21 cellular contexts compared by ENCODE assay signal in the genomic region with DNA sequence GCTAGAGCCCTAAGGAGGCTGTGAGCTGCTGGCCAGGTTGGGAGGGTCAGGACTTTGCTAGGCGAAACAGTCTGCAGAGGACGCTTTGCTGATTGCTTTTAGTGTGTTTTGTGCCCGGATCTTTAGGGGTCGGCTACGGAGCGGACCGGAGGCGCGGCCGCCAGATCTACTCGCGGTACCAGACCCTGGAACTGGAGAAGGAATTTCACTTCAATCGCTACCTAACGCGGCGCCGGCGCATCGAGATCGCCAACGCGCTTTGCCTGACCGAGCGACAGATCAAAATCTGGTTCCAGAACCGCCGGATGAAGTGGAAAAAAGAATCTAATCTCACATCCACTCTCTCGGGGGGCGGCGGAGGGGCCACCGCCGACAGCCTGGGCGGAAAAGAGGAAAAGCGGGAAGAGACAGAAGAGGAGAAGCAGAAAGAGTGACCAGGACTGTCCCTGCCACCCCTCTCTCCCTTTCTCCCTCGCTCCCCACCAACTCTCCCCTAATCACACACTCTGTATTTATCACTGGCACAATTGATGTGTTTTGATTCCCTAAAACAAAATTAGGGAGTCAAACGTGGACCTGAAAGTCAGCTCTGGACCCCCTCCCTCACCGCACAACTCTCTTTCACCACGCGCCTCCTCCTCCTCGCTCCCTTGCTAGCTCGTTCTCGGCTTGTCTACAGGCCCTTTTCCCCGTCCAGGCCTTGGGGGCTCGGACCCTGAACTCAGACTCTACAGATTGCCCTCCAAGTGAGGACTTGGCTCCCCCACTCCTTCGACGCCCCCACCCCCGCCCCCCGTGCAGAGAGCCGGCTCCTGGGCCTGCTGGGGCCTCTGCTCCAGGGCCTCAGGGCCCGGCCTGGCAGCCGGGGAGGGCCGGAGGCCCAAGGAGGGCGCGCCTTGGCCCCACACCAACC. TPM values are rescaled to one million over a fixed set of nuclear protein-coding genes. Genes with fewer than 3 reads are reported as not detected.
A peak's percentile ranks its signal among the peaks of the same experiment; 100 is the strongest.
DNase-seq lines count a peak whose midpoint lies in the region; ATAC-seq, FAIRE-seq and TF ChIP-seq lines count a peak whose summit lies in the region.
"Had no signal": no experiment of that assay in that cellular context is flagged by ENCODE, and none has a peak within 500 bp of the region (broad histone marks: within the 10 kb centered on the region; RNA-seq: fewer than 3 reads in every experiment).

No MANE protein-coding gene starts in this region.

- no peak overlapping the region for H3K4me2 ChIP-seq in GM12878 (ENCODE audit: control insufficient read depth, insufficient read depth)
- peak overlapping the region; percentile 36 for H3K4me2 ChIP-seq in mesendoderm (ENCODE audit: low read length)

- SMC1A ChIA-PET in GM12878 (lab: Charles Lee; ENCODE audit: uncharacterized antibody, unreplicated experiment), result interaction anchor here (0.6 to 3.9 kb wide), 4 partner anchors 23 to 176 kb away, joined by 3 to 30 read pairs (median 6); a partner anchor contains a TSS

- TF ChIP-seq POLR2A in GM12878 (IDR thresholded peaks at IDR 0.05; ENCODE audit: low read depth, low read length) (no peak), suprapubic skin (IDR thresholded peaks at IDR 0.05) (no peak)

- peak overlapping the region; percentile 34 for H3K56ac ChIP-seq in mesendoderm (ENCODE audit: low read length)

- POLR2A ChIA-PET in GM12878 (lab: Charles Lee), result interaction anchor here (1.5 kb wide), 1 partner anchor 12 kb away, joined by 5 read pairs; no protein-coding TSS in a partner anchor

- H2BK5ac ChIP-seq in mesendoderm (ENCODE audit: low read length), result no peak overlapping the region

- no peaks in the 10 kb centered on the region for H4K20me1 ChIP-seq in GM12878 (ENCODE audit: control insufficient read depth, insufficient read depth)

- no peak for FAIRE-seq in GM12878 (lab: Jason Lieb, UNC)
- FAIRE-seq: astrocyte, GM18507, RCC 7860 had no signal

- H3K79me2 ChIP-seq in GM12878 (ENCODE audit: control insufficient read depth, insufficient read depth, low read length) (no peaks in the 10 kb centered on the region), mesendoderm (ENCODE audit: control insufficient read depth, insufficient read depth, low read length) (no peaks in the 10 kb centered on the region)

- H3K27ac ChIP-seq in HUES6 (ENCODE audit: low read depth, low read length) (no peak overlapping the region; the same call in 1 of the 2 replicates), GM12878 (ENCODE audit: control insufficient read depth, insufficient read depth) (no peak overlapping the region), mesendoderm (ENCODE audit: low read depth, low read length) (no peak overlapping the region), suprapubic skin (peak overlapping the region; percentile 98)

- no TSS peak for BruUV-seq in GM12878 (replicated peaks; lab: Mats Ljungman, UMichigan)

- no peak overlapping the region for H2AFZ ChIP-seq in GM12878 (ENCODE audit: control insufficient read depth, low read depth, low read length)

- intact Hi-C loops in GM12878 (cut with micrococcal nuclease; ENCODE audit: unreplicated experiment), result no loop called here

- peaks cover 37% of the 10 kb centered on the region for H3K4me1 ChIP-seq in HUES6 (ENCODE audit: control insufficient read depth, insufficient read depth, low read length)
- peaks cover 14% of the 10 kb centered on the region for H3K4me1 ChIP-seq in GM12878 (ENCODE audit: control insufficient read depth, insufficient read depth, low read length)
- no peaks in the 10 kb centered on the region for H3K4me1 ChIP-seq in mesendoderm (ENCODE audit: control insufficient read depth, low read depth, low read length)
- peaks cover 81% of the 10 kb centered on the region for H3K4me1 ChIP-seq in suprapubic skin

- CTCF ChIA-PET in GM12878 (lab: Yijun Ruan, JAX), result interaction anchor here (3.3 to 13.4 kb wide), 7 partner anchors 23 to 178 kb away, joined by 14 to 343 read pairs (median 47); a partner anchor contains a TSS

- no peak for TF ChIP-seq CTCF in GM12878 (IDR thresholded peaks at IDR 0.05 in 2 of 3, conservative IDR thresholded peaks at IDR 0.05 in 1 of 3; ENCODE audit: control insufficient read depth in 2 of 3, extremely low read depth in 1 of 3, insufficient read depth in 1 of 3, low read depth in 3 of 3, low read length in 3 of 3)
- TF ChIP-seq CTCF in suprapubic skin (IDR thresholded peaks at IDR 0.05), result no peak

- no peak overlapping the region for H3K4ac ChIP-seq in mesendoderm (ENCODE audit: low read depth, low read length)

- DNase-seq in GM12878 (ENCODE audit: low read depth, low spot score) (no peak), mesendoderm (peak; percentile 49), suprapubic skin (ENCODE audit: low spot score in 2 of 2) (no peak), HuH-7 (ENCODE audit: low spot score) (no peak), NCI-H1694 treated with DMSO at 0.1 percent for 48 hours (lab: John Stamatoyannopoulos, UW) (no peak), inferior parietal cortex (ENCODE audit: extremely low spot score) (no peak)
- DNase-seq: activated CD4-positive, alpha-beta T cell treated with anti-CD3 and anti-CD28 coated beads for 36 hours; activated T-cell treated with anti-CD3 and anti-CD28 coated beads for 4 hours; dermis blood vessel endothelial cell; foreskin fibroblast; KG1; NCI-H146; NCI-H510A; stimulated activated CD4-positive, alpha-beta T cell treated with anti-CD3 and anti-CD28 coated beads, Interleukin-4, amount 100 ng/mL, for 1 hour had no signal

- H2AK5ac ChIP-seq in mesendoderm (ENCODE audit: low read length), result no peak overlapping the region

- in situ Hi-C loops in GM12878 (cut with MboI), result loop anchor here (10.0 kb wide), 2 partner anchors 165 to 335 kb away; a partner anchor contains a TSS

- peaks cover 100% of the 10 kb centered on the region for H3K27me3 ChIP-seq in HUES6 (ENCODE audit: control insufficient read depth, insufficient read depth, low read length)
- peaks cover 6 to 36% of the 10 kb centered on the region in 2 experiments for H3K27me3 ChIP-seq in GM12878 (replicated peaks in 1 of 2; ENCODE audit: control insufficient read depth in 2 of 2, insufficient read depth in 2 of 2, low read length in 1 of 2)
- H3K27me3 ChIP-seq in mesendoderm (ENCODE audit: insufficient read depth, low read length, poor library complexity), result peaks cover 86% of the 10 kb centered on the region
- peaks cover 46% of the 10 kb centered on the region for H3K27me3 ChIP-seq in suprapubic skin

- no peak for TF ChIP-seq RAD21 in GM12878 (IDR thresholded peaks at IDR 0.05; ENCODE audit: insufficient read depth, low read depth, low read length)

- H2BK120ac ChIP-seq in mesendoderm (ENCODE audit: low read depth, low read length), result no peak overlapping the region

- WGBS in GM12878 (ENCODE audit: insufficient coverage, insufficient replicate concordance, low lambda C conversion rate, missing lambda C conversion rate), result 38% methylated on average over 48 of the region's 53 CpGs
- no CpG with 5 or more reads among the region's 53 CpGs for WGBS in mesendoderm (ENCODE audit: extremely low coverage, insufficient coverage, low lambda C conversion rate)
- WGBS in suprapubic skin, result 56% methylated on average over 45 of the region's 53 CpGs

- no peak overlapping the region for H4K8ac ChIP-seq in mesendoderm (ENCODE audit: low read depth, low read length)

- no peak overlapping the region for H4K5ac ChIP-seq in mesendoderm (ENCODE audit: low read length)

- no peak overlapping the region for H3K23ac ChIP-seq in mesendoderm (ENCODE audit: low read length)

- H3K36me3 ChIP-seq in HUES6 (ENCODE audit: control insufficient read depth, insufficient read depth, low read length) (no peaks in the 10 kb centered on the region), GM12878 (ENCODE audit: control insufficient read depth in 2 of 2, insufficient read depth in 2 of 2, low read length in 1 of 2) (no peaks in the 10 kb centered on the region), mesendoderm (ENCODE audit: control insufficient read depth, insufficient read depth, low read length) (no peaks in the 10 kb centered on the region), suprapubic skin (no peaks in the 10 kb centered on the region)

- TF ChIP-seq EP300 in GM12878 (IDR thresholded peaks at IDR 0.05; ENCODE audit: borderline replicate concordance in 1 of 2, control insufficient read depth in 1 of 2, low read depth in 2 of 2, low read length in 2 of 2), result no peak
- TF ChIP-seq EP300 in suprapubic skin (IDR thresholded peaks at IDR 0.05), result no peak

- no peak overlapping the region for H2BK15ac ChIP-seq in mesendoderm (replicated peaks; ENCODE audit: low read depth)

- RAD21 ChIA-PET in GM12878 (lab: Charles Lee; ENCODE audit: unreplicated experiment), result interaction anchor here (1.9 to 12.6 kb wide), 2 partner anchors 22 to 161 kb away, joined by 5 to 222 read pairs; a partner anchor contains a TSS

- no peak for ATAC-seq in GM12878
- ATAC-seq: activated CD4-positive, alpha-beta T cell treated with anti-CD3 and anti-CD28 coated beads for 36 hours had no signal

- H3K9ac ChIP-seq in HUES6 (ENCODE audit: low read length) (peak overlapping the region; percentile 80), GM12878 (ENCODE audit: control insufficient read depth, insufficient read depth, low read length) (no peak overlapping the region), mesendoderm (ENCODE audit: low read length) (peak overlapping the region; percentile 19)

- H3K4me3 ChIP-seq in HUES6 (ENCODE audit: low read depth, low read length) (peak overlapping the region; percentile 40; the same call in 1 of the 2 replicates), GM12878 (no peak overlapping the region), mesendoderm (ENCODE audit: low read length) (no peak overlapping the region), suprapubic skin (peak overlapping the region; percentile 49)

- no peaks in the 10 kb centered on the region for H3K79me1 ChIP-seq in mesendoderm (ENCODE audit: low read length)

- H3K9me3 ChIP-seq in HUES6 (ENCODE audit: control insufficient read depth, insufficient read depth, low read depth, low read length) (no peaks in the 10 kb centered on the region), GM12878 (replicated peaks; ENCODE audit: control insufficient read depth, insufficient read depth, low read length) (no peaks in the 10 kb centered on the region), suprapubic skin (no peaks in the 10 kb centered on the region)

- H3K18ac ChIP-seq in mesendoderm (ENCODE audit: low read length), result no peak overlapping the region

RNA-seq across cellular contexts. Expression of a gene that starts 1.5 kb away (rescaled TPM):
- total RNA-seq in GM12878 (2013; cell fraction: nucleolus; rRNA removed), result 0.35 TPM in 1 of 2 replicates, not detected in the other
- total RNA-seq in GM12878 (2014; rRNA removed) (not detected in 2 replicates), GM12878 (2014; rRNA removed; fragmentation: Illumina TruSeq; extraction: Trizol) (0.09 TPM in 1 of 2 replicates, not detected in the other), GM12878 (2021) (0.27 and 0.38 TPM in 2 replicates), suprapubic skin (1 to 10 TPM in 3 of 4 donors, under 1 TPM in 1; 0.98 to 6.2 (median 2.4) TPM)
- not detected for polyA plus RNA-seq in GM12878 (2011; ENCODE audit: low read depth)
- polyA plus RNA-seq in GM12878 (2011; rRNA removed) (0.42 and 0.52 TPM in 2 replicates), GM12878 (2014; fragmentation: Illumina TruSeq; extraction: Trizol) (0.06 TPM in 1 of 2 replicates, not detected in the other), GM12878 (2014; fragmentation: Nextera tagmentation; extraction: Ambion mirVana) (under 1 TPM in 1 of 2 experiments, not detected in 1; 0.02 TPM), GM12878 (2014; rRNA removed) (0.55 TPM in 1 of 2 replicates, not detected in the other), GM12878 (2016; fragmentation: Nextera tagmentation; extraction: Ambion mirVana) (under 1 TPM in 1 of 2 experiments, not detected in 1; 0.54 TPM)
- 0.60 and 0.65 TPM in 2 replicates for polyA plus RNA-seq in GM12878 (2011; cell fraction: cytosol; rRNA removed)
- 0.57 and 0.76 TPM in 2 replicates for polyA plus RNA-seq in GM12878 (2011; cell fraction: nucleus; rRNA removed)
- 0.34 and 0.39 TPM in 2 replicates for polyA plus RNA-seq in GM12878 (2012)
- 0.31 and 0.73 TPM in 2 replicates for polyA minus RNA-seq in GM12878 (2011; rRNA and poly(A)+ RNA removed)
- polyA minus RNA-seq in GM12878 (2011; cell fraction: cytosol; rRNA and poly(A)+ RNA removed), result 0.52 TPM in 1 of 2 replicates, not detected in the other
- 0.36 and 0.48 TPM in 2 replicates for polyA minus RNA-seq in GM12878 (2011; cell fraction: nucleus; rRNA and poly(A)+ RNA removed)
- polyA plus RNA-seq in mesendoderm (2013, experiment 1 of 2), result 0.01 TPM
- 0.04 TPM for polyA plus RNA-seq in mesendoderm (2013, experiment 2 of 2)
- total RNA-seq: activated CD4-positive, alpha-beta T cell treated with anti-CD3 and anti-CD28 coated beads for 36 hours; astrocyte; pulmonary artery endothelial cell; T-helper 1 cell treated with Interleukin-12 subunit alpha and Interleukin-12 subunit beta and Interleukin-4 antibody, amounts not matched to agents 30 ng/mL and 1 ng/mL, for 36 hours had no signal

RNA-seq across cellular contexts. Expression of a gene that starts 3.1 kb away (rescaled TPM):
- not detected in 2 replicates for total RNA-seq in GM12878 (2013; cell fraction: nucleolus; rRNA removed)
- total RNA-seq in GM12878 (2014; rRNA removed) (not detected in 2 replicates), GM12878 (2014; rRNA removed; fragmentation: Illumina TruSeq; extraction: Trizol) (not detected in 2 replicates), GM12878 (2021) (not detected in 2 replicates), suprapubic skin (1 to 10 TPM in 1 of 4 donors, under 1 TPM in 2, not detected in 1; 0.26 to 3.5 (median 0.49) TPM)
- polyA plus RNA-seq in GM12878 (2011; ENCODE audit: low read depth), result not detected
- polyA plus RNA-seq in GM12878 (2011; rRNA removed) (0.11 TPM in 1 of 2 replicates, not detected in the other), GM12878 (2014; fragmentation: Illumina TruSeq; extraction: Trizol) (not detected in 2 replicates), GM12878 (2014; fragmentation: Nextera tagmentation; extraction: Ambion mirVana) (not detected), GM12878 (2014; rRNA removed) (not detected in 2 replicates), GM12878 (2016; fragmentation: Nextera tagmentation; extraction: Ambion mirVana) (not detected)
- 0.25 and 0.28 TPM in 2 replicates for polyA plus RNA-seq in GM12878 (2011; cell fraction: cytosol; rRNA removed)
- polyA plus RNA-seq in GM12878 (2011; cell fraction: nucleus; rRNA removed), result 0.09 and 0.12 TPM in 2 replicates
- not detected in 2 replicates for polyA plus RNA-seq in GM12878 (2012)
- polyA minus RNA-seq in GM12878 (2011; rRNA and poly(A)+ RNA removed), result not detected in 2 replicates
- not detected in 2 replicates for polyA minus RNA-seq in GM12878 (2011; cell fraction: cytosol; rRNA and poly(A)+ RNA removed)
- polyA minus RNA-seq in GM12878 (2011; cell fraction: nucleus; rRNA and poly(A)+ RNA removed), result not detected in 2 replicates
- polyA plus RNA-seq in mesendoderm (2013, experiment 1 of 2), result not detected
- not detected for polyA plus RNA-seq in mesendoderm (2013, experiment 2 of 2)
- total RNA-seq: activated CD4-positive, alpha-beta T cell treated with anti-CD3 and anti-CD28 coated beads for 36 hours; astrocyte; dermis blood vessel endothelial cell; H4; pulmonary artery endothelial cell; T-helper 1 cell treated with Interleukin-12 subunit alpha and Interleukin-12 subunit beta and Interleukin-4 antibody, amounts not matched to agents 30 ng/mL and 1 ng/mL, for 36 hours had no signal

RNA-seq across cellular contexts. Expression of a gene that starts 21.0 kb away (rescaled TPM):
- not detected in 2 replicates for total RNA-seq in GM12878 (2013; cell fraction: nucleolus; rRNA removed)
- total RNA-seq in GM12878 (2014; rRNA removed) (not detected in 2 replicates), GM12878 (2014; rRNA removed; fragmentation: Illumina TruSeq; extraction: Trizol) (not detected in 2 replicates), GM12878 (2021) (not detected in 2 replicates), suprapubic skin (1 to 10 TPM in 3 of 4 donors, under 1 TPM in 1; 0.23 to 8.4 (median 1.6) TPM)
- polyA plus RNA-seq in GM12878 (2011; ENCODE audit: low read depth), result not detected
- polyA plus RNA-seq in GM12878 (2011; rRNA removed) (not detected in 2 replicates), GM12878 (2014; fragmentation: Illumina TruSeq; extraction: Trizol) (not detected in 2 replicates), GM12878 (2014; fragmentation: Nextera tagmentation; extraction: Ambion mirVana) (not detected), GM12878 (2014; rRNA removed) (not detected in 2 replicates), GM12878 (2016; fragmentation: Nextera tagmentation; extraction: Ambion mirVana) (not detected)
- not detected in 2 replicates for polyA plus RNA-seq in GM12878 (2011; cell fraction: cytosol; rRNA removed)
- not detected in 2 replicates for polyA plus RNA-seq in GM12878 (2011; cell fraction: nucleus; rRNA removed)
- polyA plus RNA-seq in GM12878 (2012), result not detected in 2 replicates
- 0.10 TPM in 1 of 2 replicates, not detected in the other for polyA minus RNA-seq in GM12878 (2011; rRNA and poly(A)+ RNA removed)
- polyA minus RNA-seq in GM12878 (2011; cell fraction: cytosol; rRNA and poly(A)+ RNA removed), result not detected in 2 replicates
- polyA minus RNA-seq in GM12878 (2011; cell fraction: nucleus; rRNA and poly(A)+ RNA removed), result not detected in 2 replicates
- not detected for polyA plus RNA-seq in mesendoderm (2013, experiment 1 of 2)
- not detected for polyA plus RNA-seq in mesendoderm (2013, experiment 2 of 2)
- total RNA-seq: activated CD4-positive, alpha-beta T cell treated with anti-CD3 and anti-CD28 coated beads for 36 hours; astrocyte; dermis blood vessel endothelial cell; pulmonary artery endothelial cell; T-helper 1 cell treated with Interleukin-12 subunit alpha and Interleukin-12 subunit beta and Interleukin-4 antibody, amounts not matched to agents 30 ng/mL and 1 ng/mL, for 36 hours had no signal

RNA-seq across cellular contexts. Expression of a gene that starts 23.9 kb away (rescaled TPM):
- 1.8 and 3.0 TPM in 2 replicates for total RNA-seq in GM12878 (2013; cell fraction: nucleolus; rRNA removed)
- total RNA-seq in GM12878 (2014; rRNA removed) (4.7 and 5.1 TPM in 2 replicates), GM12878 (2014; rRNA removed; fragmentation: Illumina TruSeq; extraction: Trizol) (3.6 and 3.8 TPM in 2 replicates), GM12878 (2021) (11.1 and 11.4 TPM in 2 replicates), suprapubic skin (1 to 10 TPM; 1.4 to 4.7 (median 1.9) TPM)
- 2.1 TPM for polyA plus RNA-seq in GM12878 (2011; ENCODE audit: low read depth)
- polyA plus RNA-seq in GM12878 (2011; rRNA removed) (4.9 and 5.2 TPM in 2 replicates), GM12878 (2014; fragmentation: Illumina TruSeq; extraction: Trizol) (5.8 and 6.3 TPM in 2 replicates), GM12878 (2014; fragmentation: Nextera tagmentation; extraction: Ambion mirVana) (1 to 10 TPM; 1.0 to 1.8 TPM), GM12878 (2014; rRNA removed) (7.7 and 10.3 TPM in 2 replicates), GM12878 (2016; fragmentation: Nextera tagmentation; extraction: Ambion mirVana) (1 to 10 TPM; 1.1 to 1.5 TPM)
- polyA plus RNA-seq in GM12878 (2011; cell fraction: cytosol; rRNA removed), result 4.6 and 4.7 TPM in 2 replicates
- 10.1 and 15.5 TPM in 2 replicates for polyA plus RNA-seq in GM12878 (2011; cell fraction: nucleus; rRNA removed)
- polyA plus RNA-seq in GM12878 (2012), result 7.9 and 11.9 TPM in 2 replicates
- polyA minus RNA-seq in GM12878 (2011; rRNA and poly(A)+ RNA removed), result 0.37 and 1.8 TPM in 2 replicates
- 0.94 and 1.0 TPM in 2 replicates for polyA minus RNA-seq in GM12878 (2011; cell fraction: cytosol; rRNA and poly(A)+ RNA removed)
- 1.6 and 2.5 TPM in 2 replicates for polyA minus RNA-seq in GM12878 (2011; cell fraction: nucleus; rRNA and poly(A)+ RNA removed)
- not detected for polyA plus RNA-seq in mesendoderm (2013, experiment 1 of 2)
- not detected for polyA plus RNA-seq in mesendoderm (2013, experiment 2 of 2)
- total RNA-seq: activated CD4-positive, alpha-beta T cell treated with anti-CD3 and anti-CD28 coated beads for 36 hours; astrocyte; dermis blood vessel endothelial cell; pulmonary artery endothelial cell had no signal

RNA-seq across cellular contexts. Expression of a gene that starts 29.8 kb away (rescaled TPM):
- 0.69 TPM in 1 of 2 replicates, not detected in the other for total RNA-seq in GM12878 (2013; cell fraction: nucleolus; rRNA removed)
- total RNA-seq in GM12878 (2014; rRNA removed), result not detected in 2 replicates
- not detected in 2 replicates for total RNA-seq in GM12878 (2014; rRNA removed; fragmentation: Illumina TruSeq; extraction: Trizol)
- total RNA-seq in GM12878 (2021), result not detected in 2 replicates
- not detected for polyA plus RNA-seq in GM12878 (2011; ENCODE audit: low read depth)
- polyA plus RNA-seq in GM12878 (2011; rRNA removed), result not detected in 2 replicates
- not detected in 2 replicates for polyA plus RNA-seq in GM12878 (2011; cell fraction: cytosol; rRNA removed)
- 0.09 TPM in 1 of 2 replicates, not detected in the other for polyA plus RNA-seq in GM12878 (2011; cell fraction: nucleus; rRNA removed)
- polyA plus RNA-seq in GM12878 (2012), result 0.07 TPM in 1 of 2 replicates, not detected in the other
- polyA plus RNA-seq in GM12878 (2014; fragmentation: Illumina TruSeq; extraction: Trizol), result not detected in 2 replicates
- not detected for polyA plus RNA-seq in GM12878 (2014; fragmentation: Nextera tagmentation; extraction: Ambion mirVana)
- not detected in 2 replicates for polyA plus RNA-seq in GM12878 (2014; rRNA removed)
- not detected for polyA plus RNA-seq in GM12878 (2016; fragmentation: Nextera tagmentation; extraction: Ambion mirVana)
- not detected in 2 replicates for polyA minus RNA-seq in GM12878 (2011; rRNA and poly(A)+ RNA removed)
- not detected in 2 replicates for polyA minus RNA-seq in GM12878 (2011; cell fraction: cytosol; rRNA and poly(A)+ RNA removed)
- not detected in 2 replicates for polyA minus RNA-seq in GM12878 (2011; cell fraction: nucleus; rRNA and poly(A)+ RNA removed)
- polyA plus RNA-seq in mesendoderm (2013, experiment 1 of 2), result not detected
- polyA plus RNA-seq in mesendoderm (2013, experiment 2 of 2), result not detected
- 10 to 100 TPM in 1 of 4 donors, 1 to 10 TPM in 3; 4.9 to 12.2 (median 6.1) TPM for total RNA-seq in suprapubic skin
- total RNA-seq: activated CD4-positive, alpha-beta T cell treated with anti-CD3 and anti-CD28 coated beads for 36 hours; astrocyte; pulmonary artery endothelial cell; T-helper 1 cell treated with Interleukin-12 subunit alpha and Interleukin-12 subunit beta and Interleukin-4 antibody, amounts not matched to agents 30 ng/mL and 1 ng/mL, for 36 hours had no signal

Comparison
In these comparisons a context has a peak if more than half of its experiments do, and no peak if none do; other contexts are left out.
1. H3K4me3 ChIP-seq: peak in HUES6 (single experiment) and suprapubic skin (single experiment); none in GM12878 (single experiment) and mesendoderm (single experiment).